ENCODE assay signal across 10 cellular contexts in the genomic region with DNA sequence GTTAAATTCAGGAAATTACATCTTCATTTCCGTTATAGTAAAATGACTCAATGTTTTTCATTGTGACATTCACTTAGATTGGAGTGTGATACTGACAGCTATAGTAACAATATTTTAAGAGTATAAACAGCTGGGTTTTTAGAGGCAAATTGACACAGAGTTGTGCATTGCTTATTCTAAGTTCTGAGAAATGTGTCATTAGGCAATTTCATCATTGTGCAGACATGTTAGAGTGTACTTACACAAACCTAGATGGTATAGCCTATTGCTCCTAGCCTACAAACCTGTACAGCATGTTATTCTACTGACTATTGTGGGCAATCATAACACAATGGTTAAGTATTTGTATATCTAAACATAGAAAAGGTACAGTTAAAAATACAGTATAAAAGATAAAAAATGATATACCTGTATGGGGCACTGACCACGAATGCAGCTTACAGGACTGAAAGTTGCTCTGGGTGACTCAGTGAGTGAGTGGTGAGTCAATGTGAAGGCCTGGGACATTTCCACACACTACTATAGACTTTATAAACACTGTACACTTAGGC.
DNase-seq lines count a peak whose midpoint lies in the region; ATAC-seq and TF ChIP-seq lines count a peak whose summit lies in the region.
"Had no signal": no experiment of that assay in that cellular context is flagged by ENCODE, and none has a peak within 500 bp of the region (broad histone marks: within the 10 kb centered on the region; RNA-seq: fewer than 3 reads in every experiment).

No MANE protein-coding gene starts in this region.

- H4K20me1 ChIP-seq in IMR-90 (ENCODE audit: insufficient read depth, low read length) = no peaks in the 10 kb centered on the region

- CTCF ChIA-PET in IMR-90 (lab: Yijun Ruan, JAX) = no interaction called here

- H2BK15ac ChIP-seq in IMR-90 (ENCODE audit: low read depth, low read length) = no peak overlapping the region

- no peak overlapping the region for H4K5ac ChIP-seq in IMR-90 (ENCODE audit: low read depth, low read length)

- H3K56ac ChIP-seq in IMR-90 (ENCODE audit: extremely low read depth, insufficient read depth, low read length) = no peak overlapping the region

- H3K27me3 Mint-ChIP-seq in natural killer cell treated with Interleukin-12 subunit alpha and Interleukin-12 subunit beta and Interleukin-15 and Interleukin-18, amount 100 ng/mL, for 72 hours = peaks cover 0 to 2% of the 10 kb centered on the region in 2 donors
- peaks cover 4 to 15% of the 10 kb centered on the region in 2 donors for H3K27me3 Mint-ChIP-seq in natural killer cell (ENCODE audit: low read depth in 2 of 2)

- no peak overlapping the region for H4K8ac ChIP-seq in IMR-90 (ENCODE audit: low read depth in 2 of 2, low read length in 2 of 2)

- in situ Hi-C loops in IMR-90 (cut with MboI; ENCODE audit: low sequenced_read_pairs) = no loop called here
- in situ Hi-C loops in transverse colon (cut with MboI; ENCODE audit: low pct_ligation_motif_present in 1 of 4, low pct_unique_long_range_greater_than_20kb in 1 of 4, low sequenced_read_pairs in 3 of 4) = no loop called here

- DNase-seq in natural killer cell treated with Interleukin-12 subunit alpha and Interleukin-12 subunit beta and Interleukin-15 and Interleukin-18, amount 100 ng/mL, for 72 hours (ENCODE audit: low spot score) = no peak
- no peak for DNase-seq in natural killer cell
- peak; percentile 55 for DNase-seq in IMR-90
- peak; percentile 86 for DNase-seq in choroid plexus epithelial cell (ENCODE audit: low read depth)
- DNase-seq in transverse colon = no peak
- no peak for DNase-seq in posterior vena cava (ENCODE audit: low spot score)
- no peak for DNase-seq in Right ventricle myocardium inferior (ENCODE audit: missing footprints)
- no peak for DNase-seq in NCI-H1417 treated with DMSO at 0.1 percent for 48 hours (lab: John Stamatoyannopoulos, UW)
- DNase-seq: C1 segment of cervical spinal cord, left ventricle myocardium inferior had no signal

- H3K9ac ChIP-seq in IMR-90 (ENCODE audit: low read depth, low read length) = no peak overlapping the region

- no peak overlapping the region for H2AK5ac ChIP-seq in IMR-90 (ENCODE audit: low read depth, low read length)

- H3K79me1 ChIP-seq in IMR-90 (ENCODE audit: low read depth in 1 of 2, low read length in 2 of 2) = no peaks in the 10 kb centered on the region

- no peak overlapping the region for H3K18ac ChIP-seq in IMR-90 (ENCODE audit: low read depth, low read length)

- intact Hi-C loops in natural killer cell (cut with micrococcal nuclease) (no loop called here), IMR-90 (cut with micrococcal nuclease) (no loop called here), transverse colon (cut with DNase I; ENCODE audit: low total_unique reads) (no loop called here), posterior vena cava (cut with DNase I) (no loop called here), Right ventricle myocardium inferior (cut with DNase I) (no loop called here)

- peaks cover 3% of the 10 kb centered on the region; the same call in 1 of the 2 replicates for H3K27me3 ChIP-seq in IMR-90 (ENCODE audit: control insufficient read depth, insufficient read depth, low read length)
- H3K27me3 ChIP-seq in transverse colon = no peaks in the 10 kb centered on the region

- TF ChIP-seq CTCF in natural killer cell (IDR thresholded peaks at IDR 0.05) (no peak), IMR-90 (conservative IDR thresholded peaks at IDR 0.05; ENCODE audit: low read depth, low read length) (no peak), choroid plexus epithelial cell (conservative IDR thresholded peaks at IDR 0.05; ENCODE audit: low read depth, low read length) (no peak), transverse colon (IDR thresholded peaks at IDR 0.05) (no peak)

- no peak for TF ChIP-seq EP300 in transverse colon (IDR thresholded peaks at IDR 0.05; ENCODE audit: low read depth)

- no peak overlapping the region for H2AFZ ChIP-seq in IMR-90 (replicated peaks; ENCODE audit: low read length, poor library complexity)

- H3K4me3 Mint-ChIP-seq in natural killer cell treated with Interleukin-12 subunit alpha and Interleukin-12 subunit beta and Interleukin-15 and Interleukin-18, amount 100 ng/mL, for 72 hours = no peak overlapping the region
- H3K4me3 Mint-ChIP-seq in natural killer cell = no peak overlapping the region

- no peak for TF ChIP-seq RAD21 in IMR-90 (IDR thresholded peaks at IDR 0.05; ENCODE audit: low read length)

- H3K36me3 Mint-ChIP-seq in natural killer cell treated with Interleukin-12 subunit alpha and Interleukin-12 subunit beta and Interleukin-15 and Interleukin-18, amount 100 ng/mL, for 72 hours = no peaks in the 10 kb centered on the region
- no peaks in the 10 kb centered on the region for H3K36me3 Mint-ChIP-seq in natural killer cell

- no peak overlapping the region for H4K91ac ChIP-seq in IMR-90 (ENCODE audit: insufficient read depth, low read depth, low read length)

- no peaks in the 10 kb centered on the region for H3K9me1 ChIP-seq in IMR-90 (ENCODE audit: insufficient read depth, low read length)

- WGBS in IMR-90 (ENCODE audit: extremely low coverage in 2 of 2, insufficient read length in 1 of 2), 2 experiments = no CpG with 5 or more reads among the region's 2 CpGs
- WGBS in transverse colon (ENCODE audit: low coverage in 1 of 2), 2 donors = 49 to 63% methylated on average over 2 of the region's 2 CpGs

- no peak overlapping the region for H3K4me2 ChIP-seq in IMR-90 (ENCODE audit: low read depth, low read length)

- no peaks in the 10 kb centered on the region for H3K36me3 ChIP-seq in IMR-90 (ENCODE audit: control insufficient read depth, insufficient read depth, low read length)
- H3K36me3 ChIP-seq in transverse colon = no peaks in the 10 kb centered on the region
- H3K36me3 ChIP-seq: left ventricle myocardium inferior had no signal

- POLR2A ChIA-PET in IMR-90 (lab: Charles Lee; ENCODE audit: unreplicated experiment) = no interaction called here

- no peaks in the 10 kb centered on the region for H3K9me3 ChIP-seq in IMR-90 (ENCODE audit: control insufficient read depth, insufficient read depth, low read length)
- no peaks in the 10 kb centered on the region for H3K9me3 ChIP-seq in transverse colon
- H3K9me3 ChIP-seq: left ventricle myocardium inferior had no signal

- TF ChIP-seq POLR2A in IMR-90 (IDR thresholded peaks at IDR 0.05; ENCODE audit: low read depth, low read length) = no peak
- TF ChIP-seq POLR2A in transverse colon (IDR thresholded peaks at IDR 0.05) = no peak

- H2BK20ac ChIP-seq in IMR-90 (ENCODE audit: low read depth, low read length) = no peak overlapping the region

- H3K4me1 ChIP-seq in IMR-90 (ENCODE audit: control insufficient read depth, insufficient read depth, low read length) = no peaks in the 10 kb centered on the region
- peaks cover 7 to 14% (median 11%) of the 10 kb centered on the region in 4 donors for H3K4me1 ChIP-seq in transverse colon
- H3K4me1 ChIP-seq: left ventricle myocardium inferior had no signal

- H3K27ac ChIP-seq in IMR-90 (ENCODE audit: insufficient read depth, low read length) = no peak overlapping the region
- H3K27ac ChIP-seq in transverse colon = peak overlapping the region in 3 of 4 donors; percentile 1 to 14 (median 7)
- H3K27ac ChIP-seq: left ventricle myocardium inferior had no signal

- no peak overlapping the region for H3K4me3 ChIP-seq in IMR-90 (ENCODE audit: insufficient read depth, low read depth, low read length)
- H3K4me3 ChIP-seq in choroid plexus epithelial cell (ENCODE audit: low read depth, low read length) = no peak overlapping the region
- H3K4me3 ChIP-seq in transverse colon = no peak overlapping the region
- H3K4me3 ChIP-seq: left ventricle myocardium inferior had no signal

- H3K23ac ChIP-seq in IMR-90 (ENCODE audit: low read depth, low read length) = no peak overlapping the region

- no peak overlapping the region for H3K14ac ChIP-seq in IMR-90 (replicated peaks; ENCODE audit: low read depth, low read length)

- no peak overlapping the region for H2AK9ac ChIP-seq in IMR-90 (replicated peaks; ENCODE audit: low read depth, low read length, poor library complexity)

- dilution Hi-C loops in IMR-90 (cut with HindIII; ENCODE audit: low sequenced_read_pairs, unreplicated experiment) = no loop called here

- no peaks in the 10 kb centered on the region for H3K4me1 Mint-ChIP-seq in natural killer cell treated with Interleukin-12 subunit alpha and Interleukin-12 subunit beta and Interleukin-15 and Interleukin-18, amount 100 ng/mL, for 72 hours (ENCODE audit: low read depth in 2 of 2)
- no peaks in the 10 kb centered on the region for H3K4me1 Mint-ChIP-seq in natural killer cell

- no peak overlapping the region for H3K27ac Mint-ChIP-seq in natural killer cell treated with Interleukin-12 subunit alpha and Interleukin-12 subunit beta and Interleukin-15 and Interleukin-18, amount 100 ng/mL, for 72 hours
- no peak overlapping the region for H3K27ac Mint-ChIP-seq in natural killer cell

- no peaks in the 10 kb centered on the region for H3K9me3 Mint-ChIP-seq in natural killer cell treated with Interleukin-12 subunit alpha and Interleukin-12 subunit beta and Interleukin-15 and Interleukin-18, amount 100 ng/mL, for 72 hours
- H3K9me3 Mint-ChIP-seq in natural killer cell = no peaks in the 10 kb centered on the region

- peak; percentile 77 to 85 for ATAC-seq in natural killer cell treated with Interleukin-12 subunit alpha and Interleukin-12 subunit beta and Interleukin-15 and Interleukin-18, amount 100 ng/mL, for 72 hours
- ATAC-seq in natural killer cell = no peak
- ATAC-seq in IMR-90 (ENCODE audit: low read depth) = peak; percentile 75
- ATAC-seq in Right ventricle myocardium inferior = no peak

- H3K4ac ChIP-seq in IMR-90 (ENCODE audit: low read depth, low read length) = no peak overlapping the region

- BruUV-seq in IMR-90 (replicated peaks; lab: Mats Ljungman, UMichigan) = no TSS peak

- no peak overlapping the region for H2BK120ac ChIP-seq in IMR-90 (ENCODE audit: low read depth, low read length)

- H2BK5ac ChIP-seq in IMR-90 (ENCODE audit: low read depth, low read length, poor library complexity, severe bottlenecking) = no peak overlapping the region

TF ChIP-seq in IMR-90, 13 proteins besides CTCF, POLR2A, EP300 and RAD21 (continues in another document):
- TF ChIP-seq FOS (IDR thresholded peaks at IDR 0.05; ENCODE audit: low read depth, low read length) (no peak), BHLHE40 (IDR thresholded peaks at IDR 0.05; ENCODE audit: low read depth, low read length) (no peak), RCOR1 (IDR thresholded peaks at IDR 0.05; ENCODE audit: insufficient replicate concordance, low read length) (no peak), MXI1 (IDR thresholded peaks at IDR 0.05; ENCODE audit: borderline replicate concordance, low read depth, low read length) (no peak), SMC3 (IDR thresholded peaks at IDR 0.05; ENCODE audit: low read depth, low read length) (no peak)

Comparison
In these comparisons a context has a peak if more than half of its experiments do, and no peak if none do; other contexts are left out.
1. ATAC-seq: peak in natural killer cell treated with Interleukin-12 subunit alpha and Interleukin-12 subunit beta and Interleukin-15 and Interleukin-18, amount 100 ng/mL, for 72 hours (2 of 2) and IMR-90 (single experiment); none in natural killer cell (0 of 3) and Right ventricle myocardium inferior (single experiment).
2. DNase-seq: peak in IMR-90 (single experiment) and choroid plexus epithelial cell (single experiment); none in natural killer cell treated with Interleukin-12 subunit alpha and Interleukin-12 subunit beta and Interleukin-15 and Interleukin-18, amount 100 ng/mL, for 72 hours (single experiment), natural killer cell (single experiment), transverse colon (single experiment), posterior vena cava (single experiment), Right ventricle myocardium inferior (single experiment) and NCI-H1417 treated with DMSO at 0.1 percent for 48 hours (single experiment).